Comparison of ENCODE assay signal across 10 cellular contexts in the genomic region with DNA sequence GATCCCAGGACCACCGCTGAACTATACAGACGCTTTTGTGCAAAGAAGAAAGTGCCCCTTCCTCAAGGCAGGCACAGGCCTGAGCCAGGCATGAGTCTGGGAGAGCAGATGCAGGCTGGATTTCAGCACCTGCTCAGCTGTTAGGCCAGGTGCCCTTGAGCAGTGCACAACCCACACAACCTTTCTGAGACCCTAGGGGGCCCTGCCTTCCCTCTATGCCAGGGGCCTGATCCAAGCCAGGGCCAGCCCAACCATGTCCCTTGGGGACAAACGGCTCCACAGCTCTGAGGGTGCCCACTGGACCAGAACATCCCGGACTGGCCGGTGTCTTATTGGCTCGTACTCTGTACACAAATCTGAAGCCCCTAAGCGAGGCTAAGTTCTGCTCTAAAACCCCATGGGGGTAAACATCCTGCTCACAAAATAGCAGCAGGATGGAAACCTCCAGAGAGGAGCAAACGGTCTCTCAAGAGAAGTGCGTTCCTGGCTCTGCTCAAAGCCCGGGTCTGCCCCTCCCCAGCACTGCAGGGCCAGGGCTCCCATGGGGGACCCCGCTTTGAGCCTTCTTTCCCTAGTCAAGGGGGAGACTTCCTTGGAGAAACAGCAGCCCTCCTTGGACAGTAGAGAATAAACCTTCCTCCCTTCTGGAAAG.
"Had no signal": no experiment of that assay in that cellular context is flagged by ENCODE, and none has a peak within 500 bp of the region (broad histone marks: within the 10 kb centered on the region; RNA-seq: fewer than 3 reads in every experiment).

No MANE protein-coding gene starts in this region.

- H3K4me3 ChIP-seq: right atrium auricular region had no signal

- H3K27me3 ChIP-seq: foreskin keratinocyte, right atrium auricular region had no signal

- H3K4me3 Mint-ChIP-seq: activated CD4-positive, alpha-beta memory T cell treated with anti-CD3 and anti-CD28 coated beads for 36 hours; activated naive CD8-positive, alpha-beta T cell treated with anti-CD3 and anti-CD28 coated beads, Interleukin-2, amount 10 ng/mL, durations not matched to agents 7 days and 5 days had no signal

- H3K9me3 Mint-ChIP-seq: activated CD4-positive, alpha-beta memory T cell treated with anti-CD3 and anti-CD28 coated beads for 36 hours had no signal

- H3K27ac ChIP-seq: foreskin keratinocyte, right atrium auricular region had no signal

- H3K4me1 Mint-ChIP-seq: activated naive CD8-positive, alpha-beta T cell treated with anti-CD3 and anti-CD28 coated beads, Interleukin-2, amount 10 ng/mL, durations not matched to agents 7 days and 5 days had no signal

- H3K4me1 ChIP-seq: right atrium auricular region had no signal

- H3K27me3 Mint-ChIP-seq: activated naive CD8-positive, alpha-beta T cell treated with anti-CD3 and anti-CD28 coated beads, Interleukin-2, amount 10 ng/mL, durations not matched to agents 7 days and 5 days had no signal

- H3K36me3 Mint-ChIP-seq: activated CD4-positive, alpha-beta memory T cell treated with anti-CD3 and anti-CD28 coated beads for 36 hours; activated naive CD8-positive, alpha-beta T cell treated with anti-CD3 and anti-CD28 coated beads, Interleukin-2, amount 10 ng/mL, durations not matched to agents 7 days and 5 days had no signal

- ATAC-seq: foreskin keratinocyte; left lobe of liver; stimulated activated naive CD8-positive, alpha-beta T cell treated with anti-CD3 and anti-CD28 coated beads, Interleukin-15, Interleukin-2, amounts not matched to agents 100 U/mL and 50 U/mL, for 24 hours had no signal

- DNase-seq: activated CD4-positive, alpha-beta memory T cell treated with anti-CD3 and anti-CD28 coated beads for 36 hours; activated CD4-positive, CD25-positive, alpha-beta regulatory T cell treated with anti-CD3 and anti-CD28 coated beads, Interleukin-2, amount 50 U/mL, for 72 hours; activated naive CD8-positive, alpha-beta T cell treated with anti-CD3 and anti-CD28 coated beads, Interleukin-2, amount 10 ng/mL, durations not matched to agents 7 days and 5 days; activated T-cell treated with anti-CD3 and anti-CD28 coated beads, Interleukin-2, amount 50 U/mL, for 48 hours; aorta; foreskin keratinocyte; nucleus accumbens; stimulated activated naive CD8-positive, alpha-beta T cell treated with anti-CD3 and anti-CD28 coated beads, Interleukin-15, Interleukin-2, amounts not matched to agents 100 U/mL and 50 U/mL, for 24 hours had no signal

- H3K27ac Mint-ChIP-seq: activated CD4-positive, alpha-beta memory T cell treated with anti-CD3 and anti-CD28 coated beads for 36 hours; activated naive CD8-positive, alpha-beta T cell treated with anti-CD3 and anti-CD28 coated beads, Interleukin-2, amount 10 ng/mL, durations not matched to agents 7 days and 5 days had no signal

- H3K36me3 ChIP-seq: right atrium auricular region had no signal
